2 cellular contexts compared by ENCODE assay signal in the genomic region with DNA sequence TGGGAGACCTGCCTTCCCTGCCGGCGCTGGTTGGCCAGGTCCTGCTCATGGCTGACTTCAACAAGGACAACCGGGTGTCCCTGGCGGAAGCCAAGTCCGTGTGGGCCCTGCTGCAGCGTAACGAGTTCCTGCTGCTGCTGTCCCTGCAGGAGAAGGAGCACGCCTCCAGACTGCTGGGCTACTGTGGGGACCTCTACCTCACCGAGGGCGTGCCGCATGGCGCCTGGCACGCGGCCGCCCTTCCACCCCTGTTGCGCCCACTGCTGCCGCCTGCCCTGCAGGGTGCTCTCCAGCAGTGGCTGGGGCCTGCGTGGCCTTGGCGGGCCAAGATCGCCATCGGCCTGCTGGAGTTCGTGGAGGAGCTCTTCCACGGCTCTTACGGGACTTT.
TF ChIP-seq lines count a peak whose summit lies in the region.

No MANE protein-coding gene starts in this region.

TF ChIP-seq in SK-N-SH, 30 proteins besides CTCF, POLR2A, EP300 and RAD21 (continued from another document):
- TF ChIP-seq MXI1 (IDR thresholded peaks at IDR 0.05; ENCODE audit: low read depth, low read length): no peak
- no peak for TF ChIP-seq YY1 (IDR thresholded peaks at IDR 0.05; ENCODE audit: low read depth)
- no peak for TF ChIP-seq CHD2 (IDR thresholded peaks at IDR 0.05; ENCODE audit: low read length, partially characterized antibody)
- no peak for TF ChIP-seq NRF1 (IDR thresholded peaks at IDR 0.05; ENCODE audit: low read depth, low read length)
- no peak for TF ChIP-seq GABPA (IDR thresholded peaks at IDR 0.05; ENCODE audit: low read depth)
- TF ChIP-seq TAF1 (IDR thresholded peaks at IDR 0.05; ENCODE audit: borderline replicate concordance, low read depth, low read length): no peak
- TF ChIP-seq, protein P1, sequence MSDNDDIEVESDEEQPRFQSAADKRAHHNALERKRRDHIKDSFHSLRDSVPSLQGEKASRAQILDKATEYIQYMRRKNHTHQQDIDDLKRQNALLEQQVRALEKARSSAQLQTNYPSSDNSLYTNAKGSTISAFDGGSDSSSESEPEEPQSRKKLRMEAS (IDR thresholded peaks at IDR 0.05; ENCODE audit: low read depth): no peak
- no peak for TF ChIP-seq MEF2A (IDR thresholded peaks at IDR 0.05; ENCODE audit: borderline replicate concordance, low read depth)
- TF ChIP-seq POLR2AphosphoS5 (IDR thresholded peaks at IDR 0.05; ENCODE audit: low read depth, low read length): 0 out of 2 replicates have a peak, but pooled peaks have one; percentile 19
- 0 out of 2 replicates have a peak, but pooled peaks have one; percentile 11 for TF ChIP-seq SIN3A (IDR thresholded peaks at IDR 0.05; ENCODE audit: borderline replicate concordance, low read depth, low read length)
- no peak for TF ChIP-seq TCF12 (IDR thresholded peaks at IDR 0.05)
- no peak for TF ChIP-seq FOXM1 (IDR thresholded peaks at IDR 0.05; ENCODE audit: low read depth)
- TF ChIP-seq TEAD4 (IDR thresholded peaks at IDR 0.05; ENCODE audit: borderline replicate concordance, insufficient read depth): no peak
TF ChIP-seq in SK-N-SH: peak in this region for 3.

TF ChIP-seq in SK-N-SH treated with all-trans-retinoic acid at 6 μM for 48 hours, 23 proteins besides CTCF, POLR2A, EP300 and RAD21 (continued from another document):
- TF ChIP-seq ESRRG (CRISPR knock-in tag; IDR thresholded peaks at IDR 0.05) (no peak), BACH2 (CRISPR knock-in tag; IDR thresholded peaks at IDR 0.05; ENCODE audit: borderline replicate concordance) (no peak), TOX (CRISPR knock-in tag; IDR thresholded peaks at IDR 0.05; ENCODE audit: borderline replicate concordance) (no peak), TCF4 (CRISPR knock-in tag; IDR thresholded peaks at IDR 0.05; ENCODE audit: borderline replicate concordance) (no peak), ZFP30 (CRISPR knock-in tag; IDR thresholded peaks at IDR 0.05) (no peak), ZNF565 (CRISPR knock-in tag; conservative IDR thresholded peaks at IDR 0.05; ENCODE audit: low read depth) (no peak), OSR1 (CRISPR knock-in tag; IDR thresholded peaks at IDR 0.05) (no peak)
- TF ChIP-seq, protein P2, sequence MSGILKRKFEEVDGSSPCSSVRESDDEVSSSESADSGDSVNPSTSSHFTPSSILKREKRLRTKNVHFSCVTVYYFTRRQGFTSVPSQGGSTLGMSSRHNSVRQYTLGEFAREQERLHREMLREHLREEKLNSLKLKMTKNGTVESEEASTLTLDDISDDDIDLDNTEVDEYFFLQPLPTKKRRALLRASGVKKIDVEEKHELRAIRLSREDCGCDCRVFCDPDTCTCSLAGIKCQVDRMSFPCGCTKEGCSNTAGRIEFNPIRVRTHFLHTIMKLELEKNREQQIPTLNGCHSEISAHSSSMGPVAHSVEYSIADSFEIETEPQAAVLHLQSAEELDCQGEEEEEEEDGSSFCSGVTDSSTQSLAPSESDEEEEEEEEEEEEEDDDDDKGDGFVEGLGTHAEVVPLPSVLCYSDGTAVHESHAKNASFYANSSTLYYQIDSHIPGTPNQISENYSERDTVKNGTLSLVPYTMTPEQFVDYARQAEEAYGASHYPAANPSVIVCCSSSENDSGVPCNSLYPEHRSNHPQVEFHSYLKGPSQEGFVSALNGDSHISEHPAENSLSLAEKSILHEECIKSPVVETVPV (CRISPR knock-in tag; IDR thresholded peaks at IDR 0.05): no peak
- TF ChIP-seq, protein P3, sequence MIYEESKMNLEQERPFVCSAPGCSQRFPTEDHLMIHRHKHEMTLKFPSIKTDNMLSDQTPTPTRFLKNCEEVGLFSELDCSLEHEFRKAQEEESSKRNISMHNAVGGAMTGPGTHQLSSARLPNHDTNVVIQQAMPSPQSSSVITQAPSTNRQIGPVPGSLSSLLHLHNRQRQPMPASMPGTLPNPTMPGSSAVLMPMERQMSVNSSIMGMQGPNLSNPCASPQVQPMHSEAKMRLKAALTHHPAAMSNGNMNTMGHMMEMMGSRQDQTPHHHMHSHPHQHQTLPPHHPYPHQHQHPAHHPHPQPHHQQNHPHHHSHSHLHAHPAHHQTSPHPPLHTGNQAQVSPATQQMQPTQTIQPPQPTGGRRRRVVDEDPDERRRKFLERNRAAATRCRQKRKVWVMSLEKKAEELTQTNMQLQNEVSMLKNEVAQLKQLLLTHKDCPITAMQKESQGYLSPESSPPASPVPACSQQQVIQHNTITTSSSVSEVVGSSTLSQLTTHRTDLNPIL (CRISPR knock-in tag; IDR thresholded peaks at IDR 0.05; ENCODE audit: low read depth): no peak
- TF ChIP-seq, protein P4, sequence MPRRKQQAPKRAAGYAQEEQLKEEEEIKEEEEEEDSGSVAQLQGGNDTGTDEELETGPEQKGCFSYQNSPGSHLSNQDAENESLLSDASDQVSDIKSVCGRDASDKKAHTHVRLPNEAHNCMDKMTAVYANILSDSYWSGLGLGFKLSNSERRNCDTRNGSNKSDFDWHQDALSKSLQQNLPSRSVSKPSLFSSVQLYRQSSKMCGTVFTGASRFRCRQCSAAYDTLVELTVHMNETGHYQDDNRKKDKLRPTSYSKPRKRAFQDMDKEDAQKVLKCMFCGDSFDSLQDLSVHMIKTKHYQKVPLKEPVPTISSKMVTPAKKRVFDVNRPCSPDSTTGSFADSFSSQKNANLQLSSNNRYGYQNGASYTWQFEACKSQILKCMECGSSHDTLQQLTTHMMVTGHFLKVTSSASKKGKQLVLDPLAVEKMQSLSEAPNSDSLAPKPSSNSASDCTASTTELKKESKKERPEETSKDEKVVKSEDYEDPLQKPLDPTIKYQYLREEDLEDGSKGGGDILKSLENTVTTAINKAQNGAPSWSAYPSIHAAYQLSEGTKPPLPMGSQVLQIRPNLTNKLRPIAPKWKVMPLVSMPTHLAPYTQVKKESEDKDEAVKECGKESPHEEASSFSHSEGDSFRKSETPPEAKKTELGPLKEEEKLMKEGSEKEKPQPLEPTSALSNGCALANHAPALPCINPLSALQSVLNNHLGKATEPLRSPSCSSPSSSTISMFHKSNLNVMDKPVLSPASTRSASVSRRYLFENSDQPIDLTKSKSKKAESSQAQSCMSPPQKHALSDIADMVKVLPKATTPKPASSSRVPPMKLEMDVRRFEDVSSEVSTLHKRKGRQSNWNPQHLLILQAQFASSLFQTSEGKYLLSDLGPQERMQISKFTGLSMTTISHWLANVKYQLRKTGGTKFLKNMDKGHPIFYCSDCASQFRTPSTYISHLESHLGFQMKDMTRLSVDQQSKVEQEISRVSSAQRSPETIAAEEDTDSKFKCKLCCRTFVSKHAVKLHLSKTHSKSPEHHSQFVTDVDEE (CRISPR knock-in tag; IDR thresholded peaks at IDR 0.05): no peak
